Comparison of ENCODE assay signal across 1 cellular context in the genomic region with DNA sequence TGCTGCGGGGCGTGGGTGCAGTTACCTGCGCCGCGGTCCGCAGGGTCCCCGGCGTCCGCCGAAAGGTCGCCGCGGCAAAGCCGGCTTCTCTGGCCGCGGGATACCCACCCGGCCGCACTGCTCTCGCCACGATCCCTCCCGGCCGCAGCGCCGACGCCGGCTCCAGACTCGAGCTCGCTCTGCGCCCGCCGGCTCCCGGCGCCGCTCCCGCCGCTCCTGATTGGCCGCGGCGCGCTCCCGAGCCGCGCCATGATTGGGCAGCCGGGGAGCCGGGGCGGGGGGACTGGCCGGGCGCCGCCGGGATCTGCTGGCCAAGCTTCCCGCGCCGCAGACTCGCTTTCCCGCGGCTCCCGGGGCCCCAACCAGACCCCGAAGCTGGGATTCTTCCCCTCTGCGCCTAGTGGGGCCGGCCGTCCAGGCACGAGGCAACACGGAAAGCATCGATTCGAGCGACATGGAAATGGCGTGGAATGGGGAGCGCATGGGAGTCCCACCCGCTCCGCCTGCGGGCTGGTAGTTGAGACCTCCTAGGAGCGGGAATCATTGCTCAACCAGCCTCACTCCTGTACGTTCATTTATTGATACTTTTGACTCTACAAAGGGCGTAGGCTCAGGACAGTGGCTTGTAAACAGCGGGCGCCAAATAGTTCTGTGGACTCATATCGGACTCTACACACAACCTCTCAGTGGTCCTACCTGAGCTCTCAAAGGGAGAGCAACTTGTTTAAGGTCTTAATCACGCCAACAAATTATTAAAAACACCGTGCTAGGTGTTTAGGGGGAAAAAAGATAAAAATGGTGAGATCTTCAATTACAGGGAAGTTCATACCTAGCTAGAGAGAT.
TF ChIP-seq lines count a peak whose summit lies in the region.

No MANE protein-coding gene starts in this region.

TF ChIP-seq in K562, 482 proteins besides CTCF, POLR2A, EP300 and RAD21 (continued from another document and continues in another):
- TF ChIP-seq, protein P1, sequence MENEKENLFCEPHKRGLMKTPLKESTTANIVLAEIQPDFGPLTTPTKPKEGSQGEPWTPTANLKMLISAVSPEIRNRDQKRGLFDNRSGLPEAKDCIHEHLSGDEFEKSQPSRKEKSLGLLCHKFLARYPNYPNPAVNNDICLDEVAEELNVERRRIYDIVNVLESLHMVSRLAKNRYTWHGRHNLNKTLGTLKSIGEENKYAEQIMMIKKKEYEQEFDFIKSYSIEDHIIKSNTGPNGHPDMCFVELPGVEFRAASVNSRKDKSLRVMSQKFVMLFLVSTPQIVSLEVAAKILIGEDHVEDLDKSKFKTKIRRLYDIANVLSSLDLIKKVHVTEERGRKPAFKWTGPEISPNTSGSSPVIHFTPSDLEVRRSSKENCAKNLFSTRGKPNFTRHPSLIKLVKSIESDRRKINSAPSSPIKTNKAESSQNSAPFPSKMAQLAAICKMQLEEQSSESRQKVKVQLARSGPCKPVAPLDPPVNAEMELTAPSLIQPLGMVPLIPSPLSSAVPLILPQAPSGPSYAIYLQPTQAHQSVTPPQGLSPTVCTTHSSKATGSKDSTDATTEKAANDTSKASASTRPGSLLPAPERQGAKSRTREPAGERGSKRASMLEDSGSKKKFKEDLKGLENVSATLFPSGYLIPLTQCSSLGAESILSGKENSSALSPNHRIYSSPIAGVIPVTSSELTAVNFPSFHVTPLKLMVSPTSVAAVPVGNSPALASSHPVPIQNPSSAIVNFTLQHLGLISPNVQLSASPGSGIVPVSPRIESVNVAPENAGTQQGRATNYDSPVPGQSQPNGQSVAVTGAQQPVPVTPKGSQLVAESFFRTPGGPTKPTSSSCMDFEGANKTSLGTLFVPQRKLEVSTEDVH (IDR thresholded peaks at IDR 0.05; ENCODE audit: low read depth, partially characterized antibody), result peak; percentile 46
- peak; percentile 47 for TF ChIP-seq POLR2B (IDR thresholded peaks at IDR 0.05; ENCODE audit: low read depth, partially characterized antibody)
- TF ChIP-seq ZBTB17 (CRISPR knock-in tag; IDR thresholded peaks at IDR 0.05), result 0 out of 2 replicates have a peak, but pooled peaks have one; percentile 34
- TF ChIP-seq, protein P2, sequence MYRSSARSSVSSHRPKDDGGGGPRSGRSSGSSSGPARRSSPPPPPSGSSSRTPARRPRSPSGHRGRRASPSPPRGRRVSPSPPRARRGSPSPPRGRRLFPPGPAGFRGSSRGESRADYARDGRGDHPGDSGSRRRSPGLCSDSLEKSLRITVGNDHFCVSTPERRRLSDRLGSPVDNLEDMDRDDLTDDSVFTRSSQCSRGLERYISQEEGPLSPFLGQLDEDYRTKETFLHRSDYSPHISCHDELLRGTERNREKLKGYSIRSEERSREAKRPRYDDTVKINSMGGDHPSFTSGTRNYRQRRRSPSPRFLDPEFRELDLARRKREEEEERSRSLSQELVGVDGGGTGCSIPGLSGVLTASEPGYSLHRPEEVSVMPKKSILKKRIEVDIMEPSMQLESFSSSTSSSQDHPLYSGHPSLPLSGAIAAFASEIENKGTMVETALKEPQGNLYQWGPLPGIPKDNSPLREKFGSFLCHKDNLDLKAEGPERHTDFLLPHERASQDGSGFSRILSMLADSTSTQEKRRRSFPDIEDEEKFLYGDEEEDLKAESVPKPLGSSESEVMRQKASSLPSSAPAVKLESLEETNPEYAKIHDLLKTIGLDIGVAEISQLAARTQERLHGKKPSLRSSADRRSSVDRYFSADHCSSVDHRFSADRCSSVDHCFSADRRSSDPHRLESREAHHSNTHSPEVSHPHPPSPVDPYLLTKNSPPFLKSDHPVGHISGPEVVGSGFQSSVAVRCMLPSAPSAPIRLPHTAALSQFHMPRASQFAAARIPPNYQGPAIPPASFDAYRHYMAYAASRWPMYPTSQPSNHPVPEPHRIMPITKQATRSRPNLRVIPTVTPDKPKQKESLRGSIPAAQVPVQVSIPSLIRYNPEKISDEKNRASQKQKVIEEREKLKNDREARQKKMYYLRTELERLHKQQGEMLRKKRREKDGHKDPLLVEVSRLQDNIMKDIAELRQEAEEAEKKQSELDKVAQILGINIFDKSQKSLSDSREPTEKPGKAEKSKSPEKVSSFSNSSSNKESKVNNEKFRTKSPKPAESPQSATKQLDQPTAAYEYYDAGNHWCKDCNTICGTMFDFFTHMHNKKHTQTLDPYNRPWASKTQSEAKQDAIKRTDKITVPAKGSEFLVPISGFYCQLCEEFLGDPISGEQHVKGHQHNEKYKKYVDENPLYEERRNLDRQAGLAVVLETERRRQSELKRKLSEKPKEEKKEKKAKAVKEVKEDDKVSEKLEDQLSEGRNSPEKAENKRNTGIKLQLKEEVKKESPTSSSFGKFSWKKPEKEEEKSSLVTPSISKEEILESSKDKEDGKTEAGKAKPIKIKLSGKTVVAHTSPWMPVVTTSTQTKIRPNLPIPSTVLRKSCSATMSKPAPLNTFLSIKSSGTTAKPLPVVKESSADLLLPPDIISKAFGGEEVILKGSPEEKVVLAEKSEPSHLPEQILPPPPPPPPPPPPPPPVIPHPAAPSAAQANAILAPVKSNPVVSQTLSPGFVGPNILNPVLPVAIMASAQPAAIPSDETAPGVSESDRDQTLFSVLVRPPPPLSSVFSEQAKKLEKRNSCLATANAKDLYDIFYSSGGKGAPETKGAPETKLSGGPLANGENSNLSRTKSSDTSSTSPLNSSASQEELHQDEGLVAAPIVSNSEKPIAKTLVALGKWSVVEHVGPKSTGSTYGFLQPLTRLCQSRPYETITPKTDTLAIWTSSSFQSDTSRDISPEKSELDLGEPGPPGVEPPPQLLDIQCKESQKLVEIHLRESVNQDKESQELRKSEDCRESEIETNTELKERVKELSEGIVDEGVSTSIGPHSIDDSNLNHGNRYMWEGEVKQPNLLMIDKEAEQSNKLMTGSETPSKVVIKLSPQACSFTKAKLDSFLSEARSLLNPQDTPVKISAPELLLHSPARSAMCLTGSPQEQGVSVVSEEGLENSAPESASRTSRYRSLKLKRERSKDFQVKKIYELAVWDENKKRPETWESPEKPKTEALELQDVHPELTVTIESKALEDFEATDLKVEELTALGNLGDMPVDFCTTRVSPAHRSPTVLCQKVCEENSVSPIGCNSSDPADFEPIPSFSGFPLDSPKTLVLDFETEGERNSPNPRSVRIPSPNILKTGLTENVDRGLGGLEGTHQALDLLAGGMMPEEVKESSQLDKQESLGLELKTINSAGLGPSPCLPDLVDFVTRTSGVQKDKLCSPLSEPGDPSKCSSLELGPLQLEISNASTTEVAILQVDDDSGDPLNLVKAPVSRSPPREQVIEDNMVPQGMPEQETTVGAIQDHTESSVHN (IDR thresholded peaks at IDR 0.05; ENCODE audit: borderline replicate concordance in 1 of 2, low read depth in 1 of 2), result no peak
- TF ChIP-seq TAF15 (IDR thresholded peaks at IDR 0.05; ENCODE audit: low read depth, low read length), result no peak
- TF ChIP-seq CBFA2T3 (IDR thresholded peaks at IDR 0.05), result no peak
- TF ChIP-seq TAF7 (tag; IDR thresholded peaks at IDR 0.05), result no peak
- no peak for TF ChIP-seq ETV1 (tag; conservative IDR thresholded peaks at IDR 0.05; ENCODE audit: low read depth)
- peak; percentile 40; the same call in 1 of the 2 replicates for TF ChIP-seq ZBTB7A (IDR thresholded peaks at IDR 0.05; ENCODE audit: borderline replicate concordance, control insufficient read depth, low read depth, low read length)
- TF ChIP-seq, protein P3, sequence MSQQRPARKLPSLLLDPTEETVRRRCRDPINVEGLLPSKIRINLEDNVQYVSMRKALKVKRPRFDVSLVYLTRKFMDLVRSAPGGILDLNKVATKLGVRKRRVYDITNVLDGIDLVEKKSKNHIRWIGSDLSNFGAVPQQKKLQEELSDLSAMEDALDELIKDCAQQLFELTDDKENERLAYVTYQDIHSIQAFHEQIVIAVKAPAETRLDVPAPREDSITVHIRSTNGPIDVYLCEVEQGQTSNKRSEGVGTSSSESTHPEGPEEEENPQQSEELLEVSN (IDR thresholded peaks at IDR 0.05; ENCODE audit: borderline replicate concordance in 1 of 2, extremely low read depth in 1 of 2, insufficient read depth in 1 of 2, insufficient read length in 1 of 2, low read depth in 1 of 2, low read length in 1 of 2, poor library complexity in 1 of 2, severe bottlenecking in 1 of 2), result peak; percentile 73 to 96
- 0 out of 2 replicates have a peak, but pooled peaks have one; percentile 16 for TF ChIP-seq ZBTB1 (CRISPR knock-in tag; IDR thresholded peaks at IDR 0.05; ENCODE audit: borderline replicate concordance, low read depth)
- TF ChIP-seq, protein P4, sequence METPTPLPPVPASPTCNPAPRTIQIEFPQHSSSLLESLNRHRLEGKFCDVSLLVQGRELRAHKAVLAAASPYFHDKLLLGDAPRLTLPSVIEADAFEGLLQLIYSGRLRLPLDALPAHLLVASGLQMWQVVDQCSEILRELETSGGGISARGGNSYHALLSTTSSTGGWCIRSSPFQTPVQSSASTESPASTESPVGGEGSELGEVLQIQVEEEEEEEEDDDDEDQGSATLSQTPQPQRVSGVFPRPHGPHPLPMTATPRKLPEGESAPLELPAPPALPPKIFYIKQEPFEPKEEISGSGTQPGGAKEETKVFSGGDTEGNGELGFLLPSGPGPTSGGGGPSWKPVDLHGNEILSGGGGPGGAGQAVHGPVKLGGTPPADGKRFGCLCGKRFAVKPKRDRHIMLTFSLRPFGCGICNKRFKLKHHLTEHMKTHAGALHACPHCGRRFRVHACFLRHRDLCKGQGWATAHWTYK (CRISPR knock-in tag; IDR thresholded peaks at IDR 0.05), result no peak
- TF ChIP-seq FOSL1 (tag; conservative IDR thresholded peaks at IDR 0.05), result no peak
- peak; percentile 65; the same call in 1 of the 2 replicates for TF ChIP-seq RB1 (IDR thresholded peaks at IDR 0.05; ENCODE audit: low read depth)
- TF ChIP-seq, protein P5, sequence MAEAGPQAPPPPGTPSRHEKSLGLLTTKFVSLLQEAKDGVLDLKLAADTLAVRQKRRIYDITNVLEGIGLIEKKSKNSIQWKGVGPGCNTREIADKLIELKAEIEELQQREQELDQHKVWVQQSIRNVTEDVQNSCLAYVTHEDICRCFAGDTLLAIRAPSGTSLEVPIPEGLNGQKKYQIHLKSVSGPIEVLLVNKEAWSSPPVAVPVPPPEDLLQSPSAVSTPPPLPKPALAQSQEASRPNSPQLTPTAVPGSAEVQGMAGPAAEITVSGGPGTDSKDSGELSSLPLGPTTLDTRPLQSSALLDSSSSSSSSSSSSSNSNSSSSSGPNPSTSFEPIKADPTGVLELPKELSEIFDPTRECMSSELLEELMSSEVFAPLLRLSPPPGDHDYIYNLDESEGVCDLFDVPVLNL (CRISPR knock-in tag; IDR thresholded peaks at IDR 0.05; ENCODE audit: low read depth), result no peak
- TF ChIP-seq FOXJ3 (CRISPR knock-in tag; IDR thresholded peaks at IDR 0.05), result no peak
- peak; percentile 46; the same call in 1 of the 2 replicates for TF ChIP-seq CC2D1A (IDR thresholded peaks at IDR 0.05)
- peak; percentile 17 for TF ChIP-seq HMGN3 (IDR thresholded peaks at IDR 0.05; ENCODE audit: borderline replicate concordance, extremely low read depth, insufficient read length, low read depth, low read length)
- TF ChIP-seq POLR3A (IDR thresholded peaks at IDR 0.05; ENCODE audit: borderline replicate concordance, extremely low read depth, insufficient read depth, insufficient read length), result no peak
- TF ChIP-seq, protein P6, sequence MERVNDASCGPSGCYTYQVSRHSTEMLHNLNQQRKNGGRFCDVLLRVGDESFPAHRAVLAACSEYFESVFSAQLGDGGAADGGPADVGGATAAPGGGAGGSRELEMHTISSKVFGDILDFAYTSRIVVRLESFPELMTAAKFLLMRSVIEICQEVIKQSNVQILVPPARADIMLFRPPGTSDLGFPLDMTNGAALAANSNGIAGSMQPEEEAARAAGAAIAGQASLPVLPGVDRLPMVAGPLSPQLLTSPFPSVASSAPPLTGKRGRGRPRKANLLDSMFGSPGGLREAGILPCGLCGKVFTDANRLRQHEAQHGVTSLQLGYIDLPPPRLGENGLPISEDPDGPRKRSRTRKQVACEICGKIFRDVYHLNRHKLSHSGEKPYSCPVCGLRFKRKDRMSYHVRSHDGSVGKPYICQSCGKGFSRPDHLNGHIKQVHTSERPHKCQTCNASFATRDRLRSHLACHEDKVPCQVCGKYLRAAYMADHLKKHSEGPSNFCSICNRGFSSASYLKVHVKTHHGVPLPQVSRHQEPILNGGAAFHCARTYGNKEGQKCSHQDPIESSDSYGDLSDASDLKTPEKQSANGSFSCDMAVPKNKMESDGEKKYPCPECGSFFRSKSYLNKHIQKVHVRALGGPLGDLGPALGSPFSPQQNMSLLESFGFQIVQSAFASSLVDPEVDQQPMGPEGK (CRISPR knock-in tag; IDR thresholded peaks at IDR 0.05; ENCODE audit: borderline replicate concordance), result no peak
- peak in 1 of 3 experiments; percentile 7 for TF ChIP-seq YY1 (IDR thresholded peaks at IDR 0.05; ENCODE audit: borderline replicate concordance in 1 of 3, control insufficient read depth in 1 of 3, extremely low read depth in 1 of 3, insufficient read depth in 3 of 3, insufficient read length in 1 of 3, insufficient replicate concordance in 2 of 3, low read depth in 1 of 3, low read length in 2 of 3)
- TF ChIP-seq NBN (IDR thresholded peaks at IDR 0.05; ENCODE audit: low read depth), result no peak
- no peak for TF ChIP-seq ZNF121 (CRISPR knock-in tag; conservative IDR thresholded peaks at IDR 0.05)
- peak; percentile 7; the same call in 1 of the 2 replicates for TF ChIP-seq TEAD4 (IDR thresholded peaks at IDR 0.05; ENCODE audit: low read length)
- TF ChIP-seq TEAD4 (CRISPR knock-in tag; IDR thresholded peaks at IDR 0.05; ENCODE audit: borderline replicate concordance), result no peak
- peak; percentile 21 for TF ChIP-seq EGR1 (conservative IDR thresholded peaks at IDR 0.05)
- TF ChIP-seq, protein P7, sequence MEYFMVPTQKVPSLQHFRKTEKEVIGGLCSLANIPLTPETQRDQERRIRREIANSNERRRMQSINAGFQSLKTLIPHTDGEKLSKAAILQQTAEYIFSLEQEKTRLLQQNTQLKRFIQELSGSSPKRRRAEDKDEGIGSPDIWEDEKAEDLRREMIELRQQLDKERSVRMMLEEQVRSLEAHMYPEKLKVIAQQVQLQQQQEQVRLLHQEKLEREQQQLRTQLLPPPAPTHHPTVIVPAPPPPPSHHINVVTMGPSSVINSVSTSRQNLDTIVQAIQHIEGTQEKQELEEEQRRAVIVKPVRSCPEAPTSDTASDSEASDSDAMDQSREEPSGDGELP (CRISPR knock-in tag; IDR thresholded peaks at IDR 0.05; ENCODE audit: borderline replicate concordance), result peak; percentile 44; the same call in 1 of the 2 replicates
- TF ChIP-seq RFX1 (IDR thresholded peaks at IDR 0.05), result no peak
- TF ChIP-seq RBFOX2 (IDR thresholded peaks at IDR 0.05; ENCODE audit: low read depth, low read length), result peak; percentile 79
- TF ChIP-seq RNF2 (IDR thresholded peaks at IDR 0.05), result no peak
- TF ChIP-seq ZKSCAN8 (CRISPR knock-in tag; IDR thresholded peaks at IDR 0.05), result peak; percentile 96
- TF ChIP-seq, protein P8, sequence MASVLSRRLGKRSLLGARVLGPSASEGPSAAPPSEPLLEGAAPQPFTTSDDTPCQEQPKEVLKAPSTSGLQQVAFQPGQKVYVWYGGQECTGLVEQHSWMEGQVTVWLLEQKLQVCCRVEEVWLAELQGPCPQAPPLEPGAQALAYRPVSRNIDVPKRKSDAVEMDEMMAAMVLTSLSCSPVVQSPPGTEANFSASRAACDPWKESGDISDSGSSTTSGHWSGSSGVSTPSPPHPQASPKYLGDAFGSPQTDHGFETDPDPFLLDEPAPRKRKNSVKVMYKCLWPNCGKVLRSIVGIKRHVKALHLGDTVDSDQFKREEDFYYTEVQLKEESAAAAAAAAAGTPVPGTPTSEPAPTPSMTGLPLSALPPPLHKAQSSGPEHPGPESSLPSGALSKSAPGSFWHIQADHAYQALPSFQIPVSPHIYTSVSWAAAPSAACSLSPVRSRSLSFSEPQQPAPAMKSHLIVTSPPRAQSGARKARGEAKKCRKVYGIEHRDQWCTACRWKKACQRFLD (CRISPR knock-in tag; IDR thresholded peaks at IDR 0.05), result peak; percentile 66; the same call in 1 of the 2 replicates
- TF ChIP-seq ZFP30 (CRISPR knock-in tag; IDR thresholded peaks at IDR 0.05; ENCODE audit: borderline replicate concordance), result no peak
